ENCODE assay signal across 9 cellular contexts in the genomic region with DNA sequence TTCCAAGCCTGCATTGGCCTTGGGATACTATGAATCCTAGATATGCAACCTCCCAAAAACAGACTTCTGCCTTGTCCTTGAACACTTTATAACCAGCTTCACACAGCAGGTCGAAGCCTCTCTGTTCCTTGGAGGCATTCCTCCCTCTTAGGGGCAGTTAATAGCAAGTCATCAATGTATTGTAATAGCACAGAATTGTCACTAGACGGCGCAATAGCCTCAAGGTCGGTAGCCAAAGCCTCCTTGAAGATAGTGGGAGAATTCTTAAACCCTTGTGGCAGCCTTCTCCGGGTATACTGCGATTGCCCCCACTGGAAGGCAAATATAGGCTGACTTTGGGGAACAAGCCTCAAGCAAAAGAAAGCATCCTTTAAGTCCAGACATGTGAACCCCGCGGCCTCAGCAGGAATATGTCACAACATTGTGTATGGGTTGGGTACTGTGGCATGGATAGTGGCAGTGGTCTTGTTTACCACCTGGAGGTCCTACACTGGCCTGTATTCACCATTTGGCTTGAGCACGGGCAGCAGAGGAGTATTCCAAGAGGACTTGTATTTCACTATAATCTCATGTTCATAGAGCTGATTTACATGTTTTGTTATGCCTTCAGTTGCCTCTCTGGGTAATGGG.
DNase-seq lines count a peak whose midpoint lies in the region; ATAC-seq and FAIRE-seq lines count a peak whose summit lies in the region.
"Had no signal": no experiment of that assay in that cellular context is flagged by ENCODE, and none has a peak within 500 bp of the region (broad histone marks: within the 10 kb centered on the region; RNA-seq: fewer than 3 reads in every experiment).

No MANE protein-coding gene starts in this region.

- H3K18ac ChIP-seq in trophoblast cell (ENCODE audit: low read length) = no peak overlapping the region

- no peak overlapping the region for H3K23ac ChIP-seq in trophoblast cell (ENCODE audit: low read length)

- H2BK120ac ChIP-seq in trophoblast cell (ENCODE audit: insufficient read depth, low read length, poor library complexity) = peak overlapping the region; percentile 21

- H3K14ac ChIP-seq in trophoblast cell (ENCODE audit: low read length) = no peak overlapping the region

- no peak overlapping the region for H4K8ac ChIP-seq in trophoblast cell (ENCODE audit: low read depth, low read length)

- no peak overlapping the region for H3K4me3 ChIP-seq in trophoblast cell (ENCODE audit: low read depth, low read length)
- H3K4me3 ChIP-seq: BLaER1 treated with 17β-estradiol and CSF1 and Interleukin-3, amounts not matched to agents 10 nM and 100 nM had no signal

- ATAC-seq in HG03378 (IDR thresholded peaks at IDR 0.05; ENCODE audit: unreplicated experiment) (no peak), HG03571 (IDR thresholded peaks at IDR 0.05; ENCODE audit: unreplicated experiment) (no peak)

- peaks cover 4% of the 10 kb centered on the region in 2 experiments for H3K36me3 ChIP-seq in trophoblast cell (ENCODE audit: control insufficient read depth in 1 of 2, insufficient read depth in 2 of 2, low read length in 2 of 2)

- peak overlapping the region; percentile 47 for H2BK12ac ChIP-seq in trophoblast cell (ENCODE audit: low read length)

- H3K4ac ChIP-seq in trophoblast cell (ENCODE audit: low read depth, low read length) = no peak overlapping the region

- H2BK5ac ChIP-seq in trophoblast cell (ENCODE audit: low read depth, low read length, poor library complexity) = no peak overlapping the region

- H3K79me1 ChIP-seq in trophoblast cell (ENCODE audit: low read length) = peaks cover 19% of the 10 kb centered on the region

- H3K9ac ChIP-seq in trophoblast cell (ENCODE audit: low read length) = no peak overlapping the region
- H3K9ac ChIP-seq: BLaER1 treated with 17β-estradiol and CSF1 and Interleukin-3, amounts not matched to agents 10 nM and 100 nM had no signal

- no CpG with 5 or more reads among the region's 9 CpGs for WGBS in trophoblast cell (ENCODE audit: extremely low coverage, insufficient coverage, insufficient read length)

- FAIRE-seq in frontal cortex (lab: Jason Lieb, UNC) = no peak

- peaks cover 6 to 11% of the 10 kb centered on the region in 2 experiments for H3K4me1 ChIP-seq in trophoblast cell (ENCODE audit: control insufficient read depth in 1 of 2, insufficient read depth in 2 of 2, low read length in 2 of 2)
- H3K4me1 ChIP-seq: BLaER1 treated with 17β-estradiol and CSF1 and Interleukin-3, amounts not matched to agents 10 nM and 100 nM had no signal

- peaks cover 2% of the 10 kb centered on the region for H3K79me2 ChIP-seq in trophoblast cell (ENCODE audit: control insufficient read depth, insufficient read depth, low read length, poor library complexity)

- peak overlapping the region; percentile 28 for H4K91ac ChIP-seq in trophoblast cell (ENCODE audit: low read depth, low read length)

- no peaks in the 10 kb centered on the region for H3K27me3 ChIP-seq in trophoblast cell (ENCODE audit: insufficient read depth, low read length)
- H3K27me3 ChIP-seq: BLaER1 treated with 17β-estradiol and CSF1 and Interleukin-3, amounts not matched to agents 10 nM and 100 nM had no signal

- H3K27ac ChIP-seq in trophoblast cell (ENCODE audit: low read depth, low read length) = no peak overlapping the region
- H3K27ac ChIP-seq: BLaER1 treated with 17β-estradiol and CSF1 and Interleukin-3, amounts not matched to agents 10 nM and 100 nM had no signal

- no peak overlapping the region for H2AFZ ChIP-seq in trophoblast cell (ENCODE audit: insufficient read depth, low read length, poor library complexity)

- H4K12ac ChIP-seq in trophoblast cell (ENCODE audit: low read depth, low read length) = no peak overlapping the region

- no peak overlapping the region for H2AK5ac ChIP-seq in trophoblast cell (ENCODE audit: low read length)

- H3K4me2 ChIP-seq in trophoblast cell (ENCODE audit: low read length) = no peak overlapping the region
- H3K4me2 ChIP-seq: BLaER1 treated with 17β-estradiol and CSF1 and Interleukin-3, amounts not matched to agents 10 nM and 100 nM had no signal

- peak; percentile 17 for DNase-seq in NCI-H146 (lab: John Stamatoyannopoulos, UW)
- DNase-seq in NCI-H146 treated with DMSO at 0.1 percent for 48 hours (lab: John Stamatoyannopoulos, UW; ENCODE audit: unreplicated experiment) = no peak
- peak; percentile 55 for DNase-seq in KBM-7
- peak; percentile 6 for DNase-seq in T-helper 9 cell
- DNase-seq in frontal cortex (ENCODE audit: low spot score in 2 of 2) = peak; percentile 6 to 19
- peak in 1 of 2 donors; percentile 63 for DNase-seq in trophoblast cell

- in situ Hi-C loops in KBM-7 (cut with MboI; ENCODE audit: low pct_unique_long_range_greater_than_20kb, low sequenced_read_pairs) = no loop called here

- H3K9me3 ChIP-seq in trophoblast cell (ENCODE audit: insufficient read depth, low read depth, low read length) = peaks cover 8% of the 10 kb centered on the region
